In the genomic region with DNA sequence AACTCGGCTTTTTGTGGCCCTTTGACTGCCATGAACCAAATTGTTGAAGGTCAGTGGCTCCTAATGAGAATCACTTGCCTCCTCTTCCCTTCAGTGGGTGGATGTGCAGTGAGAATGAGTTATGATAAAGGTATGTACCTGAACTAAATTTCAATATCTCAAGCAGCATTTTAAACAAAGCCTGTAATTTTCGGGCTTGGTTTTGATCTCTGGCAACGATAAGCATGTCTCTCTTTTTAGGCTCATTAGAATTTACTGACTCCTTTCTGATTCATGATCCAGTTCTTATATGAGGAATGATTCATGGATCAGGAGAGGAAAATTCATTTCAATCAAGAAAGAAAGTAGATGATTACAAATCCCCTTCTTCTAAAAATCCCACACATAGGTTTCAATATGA, we compare ENCODE assay signal across 25 cellular contexts.
DNase-seq lines count a peak whose midpoint lies in the region; ATAC-seq, FAIRE-seq and TF ChIP-seq lines count a peak whose summit lies in the region.
"Had no signal": no experiment of that assay in that cellular context is flagged by ENCODE, and none has a peak within 500 bp of the region (broad histone marks: within the 10 kb centered on the region; RNA-seq: fewer than 3 reads in every experiment).

No MANE protein-coding gene starts in this region.

- no TSS peak for BruUV-seq in PC-3 (replicated peaks; lab: Mats Ljungman, UMichigan)

- no peak for TF ChIP-seq CTCF in PC-3 (conservative IDR thresholded peaks at IDR 0.05; ENCODE audit: low read depth, low read length)
- no peak for TF ChIP-seq CTCF in keratinocyte (optimal IDR thresholded peaks at IDR 0.05 in 1 of 3, IDR thresholded peaks at IDR 0.05 in 1 of 3, conservative IDR thresholded peaks at IDR 0.05 in 1 of 3; ENCODE audit: extremely low read depth in 1 of 3, insufficient read depth in 2 of 3, low read length in 3 of 3)
- TF ChIP-seq CTCF in endodermal cell (conservative IDR thresholded peaks at IDR 0.05), result no peak

- H3K27ac Mint-ChIP-seq in activated T-helper 17 cell treated with anti-CD3 and anti-CD28 coated beads, Interleukin-2, amount 50 U/mL, for 72 hours, result no peak overlapping the region
- H3K27ac Mint-ChIP-seq in endodermal cell, result no peak overlapping the region

- no peak overlapping the region for H3K4me3 ChIP-seq in PC-3 (ENCODE audit: low read length)
- no peak overlapping the region for H3K4me3 ChIP-seq in keratinocyte (ENCODE audit: control insufficient read depth in 2 of 3, extremely low read depth in 1 of 3, insufficient read depth in 2 of 3, low read depth in 1 of 3, low read length in 3 of 3)
- H3K4me3 ChIP-seq in endodermal cell (ENCODE audit: low read length), result no peak overlapping the region
- H3K4me3 ChIP-seq: SK-N-MC had no signal

- POLR2A ChIA-PET in PC-3 (lab: Charles Lee; ENCODE audit: unreplicated experiment), result no interaction called here

- no peaks in the 10 kb centered on the region for H3K9me3 ChIP-seq in PC-3 (ENCODE audit: low read length)
- H3K9me3 ChIP-seq in keratinocyte (ENCODE audit: control insufficient read depth, low read depth, low read length), result no peaks in the 10 kb centered on the region
- no peaks in the 10 kb centered on the region for H3K9me3 ChIP-seq in endodermal cell (ENCODE audit: control insufficient read depth, low read length)

- intact Hi-C loops in PC-3 (cut with micrococcal nuclease), result loop anchor here (5.0 kb wide), 1 partner anchor 135 kb away; no protein-coding TSS in a partner anchor

- no peaks in the 10 kb centered on the region for H3K36me3 ChIP-seq in PC-3 (ENCODE audit: low read depth, low read length)
- H3K36me3 ChIP-seq in keratinocyte (ENCODE audit: control insufficient read depth in 2 of 2, extremely low read depth in 1 of 2, insufficient read depth in 2 of 2, low read length in 2 of 2), result no peaks in the 10 kb centered on the region
- peaks cover 8% of the 10 kb centered on the region for H3K36me3 ChIP-seq in endodermal cell (ENCODE audit: control insufficient read depth, insufficient read depth, low read length)

- 80 to 95% methylated on average over 1 to 3 of the region's 3 CpGs for WGBS in endodermal cell (ENCODE audit: insufficient coverage in 1 of 2, insufficient read length in 1 of 2), 2 experiments

- H3K4me1 ChIP-seq in PC-3 (ENCODE audit: insufficient read depth, low read length), result peaks cover 49% of the 10 kb centered on the region
- H3K4me1 ChIP-seq in keratinocyte (ENCODE audit: control insufficient read depth, extremely low read depth, insufficient read depth, low read length), result peaks cover 25% of the 10 kb centered on the region
- H3K4me1 ChIP-seq in endodermal cell (ENCODE audit: control insufficient read depth, insufficient read depth, low read length), result no peaks in the 10 kb centered on the region

- FAIRE-seq in keratinocyte (lab: Jason Lieb, UNC), result peak; percentile 85
- FAIRE-seq: H1 had no signal

- peak overlapping the region; percentile 26 for H3K4me2 ChIP-seq in PC-3 (ENCODE audit: low read length)
- H3K4me2 ChIP-seq in keratinocyte (ENCODE audit: control insufficient read depth, extremely low read depth, insufficient read depth, low read depth, low read length), result peak overlapping the region; percentile 57

- H3F3A ChIP-seq in PC-3 (ENCODE audit: low read length, unreplicated experiment), result no peaks in the 10 kb centered on the region

- ATAC-seq in PC-3, result peak; percentile 38
- peak; percentile 33 for ATAC-seq in activated T-helper 17 cell treated with anti-CD3 and anti-CD28 coated beads, Interleukin-2, amount 50 U/mL, for 72 hours (replicated peaks)

- no peaks in the 10 kb centered on the region for H3K9me2 ChIP-seq in PC-3 (replicated peaks; ENCODE audit: low read length)

- no peaks in the 10 kb centered on the region for H3K9me3 Mint-ChIP-seq in activated T-helper 17 cell treated with anti-CD3 and anti-CD28 coated beads, Interleukin-2, amount 50 U/mL, for 72 hours
- H3K9me3 Mint-ChIP-seq in endodermal cell, result no peaks in the 10 kb centered on the region

- H3K4me1 Mint-ChIP-seq in activated T-helper 17 cell treated with anti-CD3 and anti-CD28 coated beads, Interleukin-2, amount 50 U/mL, for 72 hours, result no peaks in the 10 kb centered on the region
- H3K4me1 Mint-ChIP-seq in endodermal cell, result no peaks in the 10 kb centered on the region

- no peak overlapping the region; the same call in 1 of the 2 replicates for H2AFZ ChIP-seq in PC-3 (ENCODE audit: low read length)
- no peak overlapping the region for H2AFZ ChIP-seq in keratinocyte (ENCODE audit: control insufficient read depth, low read length)

- no peaks in the 10 kb centered on the region for H3K36me3 Mint-ChIP-seq in activated T-helper 17 cell treated with anti-CD3 and anti-CD28 coated beads, Interleukin-2, amount 50 U/mL, for 72 hours (ENCODE audit: low read depth)
- peaks cover 18% of the 10 kb centered on the region for H3K36me3 Mint-ChIP-seq in endodermal cell (ENCODE audit: low read depth)

- H3K9ac ChIP-seq in PC-3 (ENCODE audit: low read length) (no peak overlapping the region), keratinocyte (ENCODE audit: control insufficient read depth, extremely low read depth, insufficient read depth, low read length) (no peak overlapping the region), endodermal cell (ENCODE audit: extremely low read depth, low read length, poor library complexity, severe bottlenecking) (no peak overlapping the region)

- DNase-seq in ELR (ENCODE audit: low read depth), result peak; percentile 15
- DNase-seq in PC-3, result peak; percentile 77
- peak; percentile 25 for DNase-seq in keratinocyte (ENCODE audit: low read depth, low spot score)
- no peak for DNase-seq in superior temporal gyrus (ENCODE audit: extremely low spot score)
- no peak for DNase-seq in endodermal cell
- DNase-seq in stimulated activated naive CD4-positive, alpha-beta T cell treated with Interleukin-2 at 50 U/mL for 16 hours (lab: John Stamatoyannopoulos, UW), result no peak
- DNase-seq in NCI-H2081 (lab: John Stamatoyannopoulos, UW), result no peak
- DNase-seq: 8988T; ACHN; DMS153; DND-41; HCEC 1CT; NCI-H1092 treated with DMSO at 0.1 percent for 48 hours; NCI-H1436; NCI-H1930; NCI-H446; NCI-H526; NCI-H82; NK-92 treated with Interleukin-12 subunit alpha and Interleukin-12 subunit beta, amount 100 ng/mL, for 24 hours; SIG-M5; SW 1271 had no signal

- H3K27ac ChIP-seq in PC-3 (ENCODE audit: low read length) (peak overlapping the region; percentile 40), keratinocyte (ENCODE audit: control insufficient read depth, insufficient read depth, low read length) (peak overlapping the region; percentile 1), endodermal cell (ENCODE audit: low read depth, low read length) (no peak overlapping the region)
- H3K27ac ChIP-seq: HL-60, SK-N-MC had no signal

- dilution Hi-C loops in keratinocyte (cut with MboI; ENCODE audit: extremely low pct_ligation_motif_present, low sequenced_read_pairs), result no loop called here

- CTCF ChIA-PET in PC-3 (lab: Charles Lee), result no interaction called here

- H3K9me1 ChIP-seq in keratinocyte (ENCODE audit: control insufficient read depth, extremely low read depth, insufficient read depth, low read length), result no peaks in the 10 kb centered on the region

- no peak overlapping the region for H3K4me3 Mint-ChIP-seq in activated T-helper 17 cell treated with anti-CD3 and anti-CD28 coated beads, Interleukin-2, amount 50 U/mL, for 72 hours
- no peak overlapping the region for H3K4me3 Mint-ChIP-seq in endodermal cell

- no peaks in the 10 kb centered on the region for H4K20me1 ChIP-seq in PC-3 (ENCODE audit: low read length)
- H4K20me1 ChIP-seq in keratinocyte (ENCODE audit: control insufficient read depth, extremely low read depth, insufficient read depth, low read length), result no peaks in the 10 kb centered on the region

- H3K27me3 ChIP-seq in PC-3 (ENCODE audit: low read length) (no peaks in the 10 kb centered on the region), keratinocyte (ENCODE audit: control insufficient read depth, extremely low read depth, insufficient read depth, low read length) (no peaks in the 10 kb centered on the region), endodermal cell (ENCODE audit: control insufficient read depth, insufficient read depth, low read length, poor library complexity, severe bottlenecking) (no peaks in the 10 kb centered on the region)

- H3K27me3 Mint-ChIP-seq in activated T-helper 17 cell treated with anti-CD3 and anti-CD28 coated beads, Interleukin-2, amount 50 U/mL, for 72 hours, result peaks cover 14% of the 10 kb centered on the region
- H3K27me3 Mint-ChIP-seq in endodermal cell (ENCODE audit: insufficient read depth), result no peaks in the 10 kb centered on the region

- no peaks in the 10 kb centered on the region for H3K79me2 ChIP-seq in PC-3 (ENCODE audit: low read length)
- no peaks in the 10 kb centered on the region for H3K79me2 ChIP-seq in keratinocyte (ENCODE audit: control insufficient read depth, insufficient read depth, low read length)

Comparison
In these comparisons a context has a peak if more than half of its experiments do, and no peak if none do; other contexts are left out.
1. DNase-seq: peak in ELR (single experiment), PC-3 (single experiment) and keratinocyte (single experiment); none in superior temporal gyrus (single experiment), endodermal cell (single experiment), stimulated activated naive CD4-positive, alpha-beta T cell treated with Interleukin-2 at 50 U/mL for 16 hours (single experiment) and NCI-H2081 (0 of 2).